In the genomic region with DNA sequence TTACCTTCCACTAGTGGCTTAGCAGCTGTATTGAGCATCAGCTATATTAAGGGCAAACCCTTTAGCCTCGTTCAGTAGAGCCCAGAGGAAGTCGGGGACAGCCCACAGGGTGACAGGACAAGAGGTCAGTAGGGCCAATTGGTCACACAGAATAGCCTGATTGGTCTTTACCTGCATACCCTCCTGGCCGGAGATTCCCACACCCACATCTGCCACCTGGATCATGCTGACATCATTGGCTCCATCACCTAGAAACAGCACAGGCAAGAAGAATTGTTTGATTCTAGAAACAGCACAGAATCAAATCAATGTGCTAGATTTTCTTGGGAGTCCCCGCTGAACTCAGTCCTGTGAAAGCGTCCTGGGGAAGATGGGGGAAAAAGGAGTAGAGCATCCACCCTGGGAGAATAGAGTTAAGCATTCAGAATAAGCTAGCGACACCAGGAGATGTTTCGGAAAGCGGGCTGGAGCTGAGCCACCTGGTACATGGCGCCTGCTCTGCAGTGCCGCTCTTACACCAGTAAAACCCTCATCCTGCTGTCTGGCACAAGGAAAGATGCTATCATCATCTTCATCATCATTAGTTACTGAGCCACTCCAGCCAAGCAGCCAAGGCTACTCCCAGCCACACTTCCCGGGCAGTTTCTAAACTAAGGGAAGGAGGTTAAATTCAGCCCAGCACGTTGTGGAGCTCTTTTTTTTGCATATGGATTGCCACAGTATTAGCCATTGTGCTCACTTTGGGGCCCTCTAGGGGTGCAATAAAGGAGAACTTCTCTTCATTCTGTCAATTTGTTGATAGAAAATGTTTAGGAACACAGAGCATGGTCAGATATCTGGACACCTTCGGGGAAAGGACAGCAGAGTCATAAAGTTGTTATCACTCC, we compare ENCODE assay signal across 9 cellular contexts.
DNase-seq lines count a peak whose midpoint lies in the region; TF ChIP-seq lines count a peak whose summit lies in the region.
"Had no signal": no experiment of that assay in that cellular context is flagged by ENCODE, and none has a peak within 500 bp of the region (broad histone marks: within the 10 kb centered on the region; RNA-seq: fewer than 3 reads in every experiment).

No MANE protein-coding gene starts in this region.

- intact Hi-C loops in cardiac septum (cut with DNase I) (loop anchor here (1.0 to 10.0 kb wide), 3 partner anchors 184 to 1176 kb away; partner anchors contain the start of gene GABRA5), testis (cut with DNase I; ENCODE audit: low total_unique reads) (no loop called here)

- TF ChIP-seq CTCF in WERI-Rb-1 (IDR thresholded peaks at IDR 0.05; ENCODE audit: low read depth, low read length) (peak; percentile 39), testis (IDR thresholded peaks at IDR 0.05) (peak in 2 of 3 experiments; percentile 15 to 19)

- H3K36me3 ChIP-seq in WERI-Rb-1 (no peaks in the 10 kb centered on the region), testis (ENCODE audit: low read depth, missing control alignments) (no peaks in the 10 kb centered on the region)

- H3K4me1 ChIP-seq in testis: no peaks in the 10 kb centered on the region

- H3K27ac ChIP-seq in WERI-Rb-1 (no peak overlapping the region), testis (no peak overlapping the region)

- no peak for TF ChIP-seq POLR2A in testis (IDR thresholded peaks at IDR 0.05)

- no peaks in the 10 kb centered on the region for H3K9me3 ChIP-seq in WERI-Rb-1 (ENCODE audit: severe bottlenecking)
- H3K9me3 ChIP-seq in testis: no peaks in the 10 kb centered on the region

- H3K27me3 ChIP-seq in WERI-Rb-1 (ENCODE audit: insufficient read depth, low read depth, severe bottlenecking): no peaks in the 10 kb centered on the region
- no peaks in the 10 kb centered on the region for H3K27me3 ChIP-seq in testis

- peak; percentile 6 for DNase-seq in NCI-H1092 treated with DMSO at 0.1 percent for 48 hours (lab: John Stamatoyannopoulos, UW)
- DNase-seq in NCI-H1092 (lab: John Stamatoyannopoulos, UW): no peak
- DNase-seq in WERI-Rb-1: no peak
- DNase-seq in cardiac septum (ENCODE audit: low spot score): peak; percentile 58
- DNase-seq in testis: peak; percentile 31
- DNase-seq in cerebellar nuclear complex (lab: John Stamatoyannopoulos, UW): no peak
- DNase-seq in KBM-7: no peak
- DNase-seq in NOMO-1 (lab: John Stamatoyannopoulos, UW; ENCODE audit: unreplicated experiment in 2 of 2): no peak
- DNase-seq: NCI-H146 had no signal

- in situ Hi-C loops in KBM-7 (cut with MboI; ENCODE audit: low pct_unique_long_range_greater_than_20kb, low sequenced_read_pairs): no loop called here

- no peak overlapping the region for H3K4me3 ChIP-seq in WERI-Rb-1 (ENCODE audit: low read depth, low read length)
- H3K4me3 ChIP-seq in testis: no peak overlapping the region

- WGBS in testis, 2 donors: 78 to 80% methylated on average over 12 to 13 of the region's 13 CpGs

Comparison
In these comparisons a context has a peak if more than half of its experiments do, and no peak if none do; other contexts are left out.
1. DNase-seq: peak in NCI-H1092 treated with DMSO at 0.1 percent for 48 hours (single experiment), cardiac septum (single experiment) and testis (single experiment); none in NCI-H1092 (single experiment), WERI-Rb-1 (single experiment), cerebellar nuclear complex (0 of 2), KBM-7 (single experiment) and NOMO-1 (0 of 2).